Comparison of ENCODE assay signal across 20 cellular contexts in genomic region chr4:156939801-156940200, GRCh38. TPM values are rescaled to one million over a fixed set of nuclear protein-coding genes. Genes with fewer than 3 reads are reported as not detected.
DNase-seq lines count a peak whose midpoint lies in the region; TF ChIP-seq lines count a peak whose summit lies in the region.
"Had no signal": no experiment of that assay in that cellular context is flagged by ENCODE, and none has a peak within 500 bp of the region (broad histone marks: within the 10 kb centered on the region; RNA-seq: fewer than 3 reads in every experiment).

No MANE protein-coding gene starts in this region.

- no peak for TF ChIP-seq EP300 in esophagus muscularis mucosa (IDR thresholded peaks at IDR 0.05)

- DNase-seq in HCEC 1CT: peak; percentile 40
- DNase-seq in SJSA1 (ENCODE audit: low read depth in 1 of 2, low spot score in 2 of 2): no peak
- DNase-seq in esophagus muscularis mucosa (ENCODE audit: extremely low spot score): no peak
- no peak for DNase-seq in glomerular visceral epithelial cell (ENCODE audit: extremely low spot score)
- DNase-seq in NK-92 treated with Interleukin-12 subunit alpha and Interleukin-12 subunit beta, amount 100 ng/mL, for 24 hours (lab: John Stamatoyannopoulos, UW): no peak
- DNase-seq in COR-L47 (lab: John Stamatoyannopoulos, UW): no peak
- no peak for DNase-seq in NCI-H774 (lab: John Stamatoyannopoulos, UW)
- DNase-seq: activated CD4-positive, alpha-beta T cell treated with anti-CD3 and anti-CD28 coated beads for 48 hours; body of pancreas; CD8-positive, alpha-beta memory T cell; gastrocnemius medialis; naive B cell; NCI-H510A treated with DMSO at 0.1 percent for 48 hours; pancreas; right lobe of liver; Right ventricle myocardium superior had no signal

- H3K36me3 ChIP-seq in SJSA1 (no peaks in the 10 kb centered on the region), esophagus muscularis mucosa (no peaks in the 10 kb centered on the region), stomach smooth muscle (ENCODE audit: control insufficient read depth in 2 of 2, insufficient read depth in 2 of 2, low read length in 2 of 2) (peaks cover 0 to 4% of the 10 kb centered on the region in 2 donors)
- H3K36me3 ChIP-seq: gastrocnemius medialis, pancreas, right lobe of liver, suprapubic skin had no signal

- H3K9me3 ChIP-seq in SJSA1 (replicated peaks) (no peaks in the 10 kb centered on the region), esophagus muscularis mucosa (no peaks in the 10 kb centered on the region), stomach smooth muscle (ENCODE audit: control insufficient read depth in 2 of 2, low read length in 2 of 2) (no peaks in the 10 kb centered on the region)
- H3K9me3 ChIP-seq: body of pancreas, gastrocnemius medialis, pancreas, right lobe of liver, suprapubic skin had no signal

- TF ChIP-seq CTCF in esophagus muscularis mucosa (IDR thresholded peaks at IDR 0.05): no peak

- TF ChIP-seq POLR2A in esophagus muscularis mucosa (IDR thresholded peaks at IDR 0.05; ENCODE audit: low read depth): no peak

- no peak overlapping the region for H3K9ac ChIP-seq in stomach smooth muscle (ENCODE audit: low read length in 2 of 2)

- 55% methylated on average over 2 of the region's 2 CpGs for WGBS in esophagus muscularis mucosa

- intact Hi-C loops in esophagus muscularis mucosa (cut with DNase I): no loop called here

- no peaks in the 10 kb centered on the region for H3K27me3 ChIP-seq in SJSA1 (replicated peaks)
- H3K27me3 ChIP-seq in esophagus muscularis mucosa: no peaks in the 10 kb centered on the region
- H3K27me3 ChIP-seq in stomach smooth muscle (ENCODE audit: control insufficient read depth in 1 of 2, insufficient read depth in 2 of 2, low read length in 2 of 2): no peaks in the 10 kb centered on the region
- H3K27me3 ChIP-seq: body of pancreas, gastrocnemius medialis, pancreas, right lobe of liver, suprapubic skin had no signal

- H3K4me3 ChIP-seq in SJSA1: no peak overlapping the region
- no peak overlapping the region for H3K4me3 ChIP-seq in esophagus muscularis mucosa
- H3K4me3 ChIP-seq in stomach smooth muscle (ENCODE audit: low read length in 2 of 2): no peak overlapping the region
- H3K4me3 ChIP-seq: body of pancreas, gastrocnemius medialis, pancreas, right lobe of liver, suprapubic skin had no signal

- peak overlapping the region; percentile 49 for H3K27ac ChIP-seq in SJSA1
- H3K27ac ChIP-seq in esophagus muscularis mucosa (replicated peaks in 1 of 4): peak overlapping the region in 3 of 4 donors; percentile 76 to 82 (median 79)
- peak overlapping the region; percentile 80 for H3K27ac ChIP-seq in stomach smooth muscle (ENCODE audit: low read length)
- H3K27ac ChIP-seq: body of pancreas, gastrocnemius medialis, pancreas, right lobe of liver, suprapubic skin had no signal

- H3K4me1 ChIP-seq in SJSA1 (replicated peaks): peaks cover 42% of the 10 kb centered on the region
- peaks cover 8 to 50% (median 44%) of the 10 kb centered on the region in 4 donors for H3K4me1 ChIP-seq in esophagus muscularis mucosa
- peaks cover 9% of the 10 kb centered on the region for H3K4me1 ChIP-seq in stomach smooth muscle (ENCODE audit: control insufficient read depth, insufficient read depth, low read length)

RNA-seq across cellular contexts. Expression of gene PDGFC, which starts 31.8 kb away (rescaled TPM):
- 63.0 and 73.1 TPM in 2 replicates for total RNA-seq in SJSA1 (2014; rRNA removed; shearing (Covaris generic))
- total RNA-seq in esophagus muscularis mucosa: 10 to 100 TPM; 25.3 to 38.3 (median 30.0) TPM
- total RNA-seq: activated naive CD4-positive, alpha-beta T cell treated with anti-CD3 and anti-CD28 coated beads, Interleukin-2, amount 50 U/mL, for 72 hours; activated T-helper 1 cell treated with anti-CD3 and anti-CD28 coated beads, Interleukin-12 subunit alpha, Interleukin-12 subunit beta, Interleukin-2, Interleukin-4 antibody, amounts not matched to agents 30 ng/mL and 10 ng/mL and 1 ng/mL, durations not matched to agents 14 hours and 24 hours and 36 hours had no signal
